ENCODE assay signal across 21 cellular contexts in the genomic region with DNA sequence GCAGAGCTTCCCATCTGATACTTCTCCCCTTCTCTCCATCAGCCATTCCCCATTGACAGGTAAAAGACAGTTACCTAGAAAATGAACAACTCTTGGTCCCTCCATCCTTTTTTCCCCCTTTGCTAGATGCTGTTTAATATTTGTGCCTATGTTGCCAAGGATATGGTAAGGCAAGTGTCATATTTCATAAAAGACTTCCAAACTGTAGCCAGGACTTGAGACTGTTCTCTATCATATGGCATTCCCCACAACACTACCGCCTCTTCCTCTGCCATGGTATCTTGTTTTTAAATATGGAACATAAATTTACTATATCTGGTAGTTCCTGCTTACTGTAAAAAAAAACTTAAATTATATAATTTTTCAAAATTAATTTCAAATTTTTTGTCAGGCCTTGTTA.
"Had no signal": no experiment of that assay in that cellular context is flagged by ENCODE, and none has a peak within 500 bp of the region (broad histone marks: within the 10 kb centered on the region; RNA-seq: fewer than 3 reads in every experiment).

No MANE protein-coding gene starts in this region.

- H3K27ac ChIP-seq: KMS-11, SJCRH30 had no signal

- H3K9me3 ChIP-seq: SJCRH30 had no signal

- H3K36me3 ChIP-seq: SJCRH30 had no signal

- H3K4me1 ChIP-seq: SJCRH30 had no signal

- H3K9me3 Mint-ChIP-seq: activated CD8-positive, alpha-beta T cell treated with anti-CD3 and anti-CD28 coated beads for 36 hours; activated T-cell treated with anti-CD3 and anti-CD28 coated beads, Interleukin-2, amount 50 U/mL, for 72 hours; activated T-helper 2 cell treated with anti-CD3 and anti-CD28 coated beads, Interferon-gamma antibody, Interleukin-2, Interleukin-4, amounts not matched to agents 10 μg/mL and 5 μg/mL and 100 μg/mL, durations not matched to agents 14 hours and 24 hours and 36 hours; central memory CD8-positive, alpha-beta T cell; T-helper 1 cell treated with Interleukin-12 subunit alpha and Interleukin-12 subunit beta and Interleukin-4 antibody, amounts not matched to agents 30 μg/mL and 1 μg/mL, for 36 hours had no signal

- H3K27me3 ChIP-seq: SJCRH30 had no signal

- H3K4me3 Mint-ChIP-seq: activated CD8-positive, alpha-beta T cell treated with anti-CD3 and anti-CD28 coated beads for 36 hours; activated T-cell treated with anti-CD3 and anti-CD28 coated beads, Interleukin-2, amount 50 U/mL, for 72 hours; central memory CD8-positive, alpha-beta T cell; T-helper 1 cell treated with Interleukin-12 subunit alpha and Interleukin-12 subunit beta and Interleukin-4 antibody, amounts not matched to agents 30 μg/mL and 1 μg/mL, for 36 hours had no signal

- H3K4me3 ChIP-seq: SJCRH30 had no signal

- DNase-seq: activated CD4-positive, alpha-beta T cell treated with anti-CD3 and anti-CD28 coated beads for 4 hours; activated CD8-positive, alpha-beta memory T cell treated with anti-CD3 and anti-CD28 coated beads, Interleukin-2, amount 50 U/mL, for 4 hours; activated CD8-positive, alpha-beta T cell treated with anti-CD3 and anti-CD28 coated beads for 36 hours; activated gamma-delta T cell treated with Interleukin-2 at 50 U/mL for 16 hours; activated naive CD4-positive, alpha-beta T cell treated with anti-CD3 and anti-CD28 coated beads, Interleukin-2, amount 50 U/mL, for 16 hours; activated T-cell treated with anti-CD3 and anti-CD28 coated beads, Interleukin-2, amount 50 U/mL, for 72 hours; aorta; MM.1S; NCI-H1105; NCI-H1436; NCI-H1694 treated with DMSO at 0.1 percent for 48 hours; NCI-H2029 treated with DMSO at 0.1 percent for 48 hours; NCI-H510A treated with DMSO at 0.1 percent for 48 hours; NCI-H69; Right ventricle myocardium superior; RPMI8226; SJCRH30 had no signal

- H3K4me1 Mint-ChIP-seq: central memory CD8-positive, alpha-beta T cell had no signal

- H3K27ac Mint-ChIP-seq: activated CD8-positive, alpha-beta T cell treated with anti-CD3 and anti-CD28 coated beads for 36 hours; activated T-cell treated with anti-CD3 and anti-CD28 coated beads, Interleukin-2, amount 50 U/mL, for 72 hours; activated T-helper 2 cell treated with anti-CD3 and anti-CD28 coated beads, Interferon-gamma antibody, Interleukin-2, Interleukin-4, amounts not matched to agents 10 μg/mL and 5 μg/mL and 100 μg/mL, durations not matched to agents 14 hours and 24 hours and 36 hours; T-helper 1 cell treated with Interleukin-12 subunit alpha and Interleukin-12 subunit beta and Interleukin-4 antibody, amounts not matched to agents 30 μg/mL and 1 μg/mL, for 36 hours had no signal

- H3K4me2 ChIP-seq: KMS-11 had no signal

- H3K9ac ChIP-seq: KMS-11 had no signal

- H3K27me3 Mint-ChIP-seq: activated CD8-positive, alpha-beta T cell treated with anti-CD3 and anti-CD28 coated beads for 36 hours; central memory CD8-positive, alpha-beta T cell had no signal
